13 cellular contexts compared by ENCODE assay signal in genomic region chr7:50362712-50363282, GRCh38. TPM values are rescaled to one million over a fixed set of nuclear protein-coding genes. Genes with fewer than 3 reads are reported as not detected.
DNase-seq lines count a peak whose midpoint lies in the region; ATAC-seq lines count a peak whose summit lies in the region.
"Had no signal": no experiment of that assay in that cellular context is flagged by ENCODE, and none has a peak within 500 bp of the region (broad histone marks: within the 10 kb centered on the region; RNA-seq: fewer than 3 reads in every experiment).

No MANE protein-coding gene starts in this region.

- peaks cover 91% of the 10 kb centered on the region for H3K36me3 Mint-ChIP-seq in activated CD4-positive, alpha-beta T cell treated with anti-CD3 and anti-CD28 coated beads, Interleukin-2, amount 10 ng/mL, durations not matched to agents 7 days and 5 days (ENCODE audit: low read depth)
- peaks cover 15% of the 10 kb centered on the region for H3K36me3 Mint-ChIP-seq in T-helper 17 cell (ENCODE audit: low read depth)
- H3K36me3 Mint-ChIP-seq in activated naive CD8-positive, alpha-beta T cell treated with anti-CD3 and anti-CD28 coated beads for 36 hours: peaks cover 88% of the 10 kb centered on the region
- H3K36me3 Mint-ChIP-seq in stimulated activated memory B cell treated with anti-CD40 and anti-IgM and Interleukin-4, amounts not matched to agents 10 μg/mL and 1 μg/mL and 100 μg/mL, for 72 hours: peaks cover 78% of the 10 kb centered on the region

- CTCF ChIA-PET in activated CD4-positive, alpha-beta T cell treated with anti-CD3 and anti-CD28 coated beads, Interleukin-2, amount 10 ng/mL, durations not matched to agents 7 days and 5 days (lab: Charles Lee): interaction anchor here (0.8 to 11.9 kb wide), 13 partner anchors 10 to 378 kb away, joined by 3 to 106 read pairs (median 4); no protein-coding TSS in a partner anchor

- peak; percentile 69 for DNase-seq in activated CD4-positive, alpha-beta T cell treated with anti-CD3 and anti-CD28 coated beads, Interleukin-2, amount 10 ng/mL, durations not matched to agents 7 days and 5 days
- DNase-seq in activated CD4-positive, alpha-beta T cell treated with anti-CD3 and anti-CD28 coated beads for 48 hours: no peak
- DNase-seq in T-helper 17 cell: no peak
- peak; percentile 59 for DNase-seq in activated naive CD8-positive, alpha-beta T cell treated with anti-CD3 and anti-CD28 coated beads for 36 hours
- no peak for DNase-seq in medulla oblongata (ENCODE audit: extremely low spot score)
- no peak for DNase-seq in 8988T
- DNase-seq in hepatic stellate cell (ENCODE audit: low spot score): no peak
- DNase-seq: DMS79, right lobe of liver had no signal

- peak overlapping the region; percentile 13 for H3K4me3 Mint-ChIP-seq in activated CD4-positive, alpha-beta T cell treated with anti-CD3 and anti-CD28 coated beads, Interleukin-2, amount 10 ng/mL, durations not matched to agents 7 days and 5 days
- H3K4me3 Mint-ChIP-seq in T-helper 17 cell: peak overlapping the region; percentile 70
- H3K4me3 Mint-ChIP-seq in activated naive CD8-positive, alpha-beta T cell treated with anti-CD3 and anti-CD28 coated beads for 36 hours: peak overlapping the region; percentile 56
- peak overlapping the region; percentile 22 for H3K4me3 Mint-ChIP-seq in stimulated activated memory B cell treated with anti-CD40 and anti-IgM and Interleukin-4, amounts not matched to agents 10 μg/mL and 1 μg/mL and 100 μg/mL, for 72 hours

- H3K9me3 ChIP-seq in T-helper 17 cell (ENCODE audit: control insufficient read depth, low read length, poor library complexity, severe bottlenecking): no peaks in the 10 kb centered on the region
- H3K9me3 ChIP-seq: A549, right lobe of liver had no signal

- H3K27me3 Mint-ChIP-seq in activated CD4-positive, alpha-beta T cell treated with anti-CD3 and anti-CD28 coated beads, Interleukin-2, amount 10 ng/mL, durations not matched to agents 7 days and 5 days: no peaks in the 10 kb centered on the region
- no peaks in the 10 kb centered on the region for H3K27me3 Mint-ChIP-seq in T-helper 17 cell
- no peaks in the 10 kb centered on the region for H3K27me3 Mint-ChIP-seq in activated naive CD8-positive, alpha-beta T cell treated with anti-CD3 and anti-CD28 coated beads for 36 hours
- H3K27me3 Mint-ChIP-seq in stimulated activated memory B cell treated with anti-CD40 and anti-IgM and Interleukin-4, amounts not matched to agents 10 μg/mL and 1 μg/mL and 100 μg/mL, for 72 hours: no peaks in the 10 kb centered on the region

- no peaks in the 10 kb centered on the region for H3K9me3 Mint-ChIP-seq in activated CD4-positive, alpha-beta T cell treated with anti-CD3 and anti-CD28 coated beads, Interleukin-2, amount 10 ng/mL, durations not matched to agents 7 days and 5 days
- H3K9me3 Mint-ChIP-seq in activated naive CD8-positive, alpha-beta T cell treated with anti-CD3 and anti-CD28 coated beads for 36 hours: no peaks in the 10 kb centered on the region
- H3K9me3 Mint-ChIP-seq in stimulated activated memory B cell treated with anti-CD40 and anti-IgM and Interleukin-4, amounts not matched to agents 10 μg/mL and 1 μg/mL and 100 μg/mL, for 72 hours: peaks cover 3% of the 10 kb centered on the region

- POLR2A ChIA-PET in activated CD4-positive, alpha-beta T cell treated with anti-CD3 and anti-CD28 coated beads, Interleukin-2, amount 10 ng/mL, durations not matched to agents 7 days and 5 days (lab: Charles Lee): interaction anchor here (0.9 to 1.3 kb wide), 2 partner anchors 10 to 26 kb away, joined by 3 to 4 read pairs; no protein-coding TSS in a partner anchor

- peaks cover 97% of the 10 kb centered on the region for H3K4me1 Mint-ChIP-seq in activated CD4-positive, alpha-beta T cell treated with anti-CD3 and anti-CD28 coated beads, Interleukin-2, amount 10 ng/mL, durations not matched to agents 7 days and 5 days
- H3K4me1 Mint-ChIP-seq in T-helper 17 cell: peaks cover 81% of the 10 kb centered on the region
- peaks cover 96% of the 10 kb centered on the region for H3K4me1 Mint-ChIP-seq in activated naive CD8-positive, alpha-beta T cell treated with anti-CD3 and anti-CD28 coated beads for 36 hours
- peaks cover 92% of the 10 kb centered on the region for H3K4me1 Mint-ChIP-seq in stimulated activated memory B cell treated with anti-CD40 and anti-IgM and Interleukin-4, amounts not matched to agents 10 μg/mL and 1 μg/mL and 100 μg/mL, for 72 hours

- no peak for ATAC-seq in T-helper 17 cell
- ATAC-seq in stimulated activated memory B cell treated with anti-CD40 and anti-IgM and Interleukin-4, amounts not matched to agents 10 μg/mL and 1 μg/mL and 100 μg/mL, for 72 hours: no peak
- ATAC-seq: A549 had no signal

- H3K27ac Mint-ChIP-seq in activated CD4-positive, alpha-beta T cell treated with anti-CD3 and anti-CD28 coated beads, Interleukin-2, amount 10 ng/mL, durations not matched to agents 7 days and 5 days: peak overlapping the region; percentile 96
- H3K27ac Mint-ChIP-seq in T-helper 17 cell: no peak overlapping the region
- peak overlapping the region; percentile 98 for H3K27ac Mint-ChIP-seq in activated naive CD8-positive, alpha-beta T cell treated with anti-CD3 and anti-CD28 coated beads for 36 hours
- peak overlapping the region; percentile 86 for H3K27ac Mint-ChIP-seq in stimulated activated memory B cell treated with anti-CD40 and anti-IgM and Interleukin-4, amounts not matched to agents 10 μg/mL and 1 μg/mL and 100 μg/mL, for 72 hours

RNA-seq across cellular contexts. Expression of gene IKZF1, which starts 58.3 kb away (rescaled TPM):
- total RNA-seq in activated CD4-positive, alpha-beta T cell treated with anti-CD3 and anti-CD28 coated beads, Interleukin-2, amount 10 ng/mL, durations not matched to agents 7 days and 5 days: 100 to 1,000 TPM; 379 to 406 TPM
- 100 to 1,000 TPM; 301 to 323 TPM for total RNA-seq in T-helper 17 cell
- total RNA-seq in activated naive CD8-positive, alpha-beta T cell treated with anti-CD3 and anti-CD28 coated beads for 36 hours: 100 to 1,000 TPM; 220 to 225 TPM
- total RNA-seq: LHCN-M2, myocyte had no signal

Comparison
In these comparisons a context has a peak if more than half of its experiments do, and no peak if none do; other contexts are left out.
1. DNase-seq: peak in activated CD4-positive, alpha-beta T cell treated with anti-CD3 and anti-CD28 coated beads, Interleukin-2, amount 10 ng/mL, durations not matched to agents 7 days and 5 days (single experiment) and activated naive CD8-positive, alpha-beta T cell treated with anti-CD3 and anti-CD28 coated beads for 36 hours (single experiment); none in activated CD4-positive, alpha-beta T cell treated with anti-CD3 and anti-CD28 coated beads for 48 hours (single experiment), T-helper 17 cell (0 of 3), medulla oblongata (single experiment), 8988T (single experiment) and hepatic stellate cell (single experiment).
2. H3K4me3 Mint-ChIP-seq: peak in every context shown above with its lines; median percentile 70 in T-helper 17 cell; 56 in activated naive CD8-positive, alpha-beta T cell treated with anti-CD3 and anti-CD28 coated beads for 36 hours; 22 in stimulated activated memory B cell treated with anti-CD40 and anti-IgM and Interleukin-4, amounts not matched to agents 10 μg/mL and 1 μg/mL and 100 μg/mL, for 72 hours; 13 in activated CD4-positive, alpha-beta T cell treated with anti-CD3 and anti-CD28 coated beads, Interleukin-2, amount 10 ng/mL, durations not matched to agents 7 days and 5 days.